ENCODE assay signal across 9 cellular contexts in the genomic region with DNA sequence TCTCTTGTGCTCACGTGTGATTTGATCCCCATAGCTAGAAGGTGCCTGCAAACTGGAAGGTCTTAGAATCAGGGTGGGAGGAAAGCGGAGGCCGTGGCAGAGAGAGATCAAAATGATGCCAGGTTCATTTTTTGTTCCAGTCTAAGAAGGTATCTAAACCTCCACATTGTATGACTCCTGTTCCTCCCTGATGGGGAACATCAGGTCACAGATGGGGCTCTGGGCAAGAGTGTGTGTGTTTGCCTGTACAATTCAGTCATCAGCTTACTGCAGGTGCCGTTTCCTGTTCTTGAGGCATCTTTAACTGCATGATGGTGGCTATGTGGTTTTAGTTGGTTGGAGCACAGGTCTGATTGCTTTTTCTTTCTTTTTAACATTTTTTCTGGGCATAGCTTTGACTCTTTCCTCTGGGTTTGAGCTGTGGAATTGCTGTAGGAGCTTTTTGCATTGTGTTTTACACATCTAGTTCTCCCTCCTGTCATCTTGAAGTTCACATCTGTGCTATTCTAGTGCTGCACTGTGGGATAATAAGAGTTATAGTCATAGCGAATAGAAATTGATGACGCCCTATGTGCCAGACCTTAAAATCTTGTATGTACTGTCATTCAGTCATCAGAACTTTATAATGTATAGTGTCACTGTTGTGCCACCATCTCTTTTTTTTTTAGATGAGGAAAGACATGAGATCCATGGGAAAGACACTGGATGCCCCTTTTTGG. TPM values are rescaled to one million over a fixed set of nuclear protein-coding genes. Genes with fewer than 3 reads are reported as not detected.
DNase-seq lines count a peak whose midpoint lies in the region; ATAC-seq and TF ChIP-seq lines count a peak whose summit lies in the region.
"Had no signal": no experiment of that assay in that cellular context is flagged by ENCODE, and none has a peak within 500 bp of the region (broad histone marks: within the 10 kb centered on the region; RNA-seq: fewer than 3 reads in every experiment).

No MANE protein-coding gene starts in this region.

- no peak overlapping the region for H2BK20ac ChIP-seq in H9 (ENCODE audit: low read depth, low read length, poor library complexity, severe bottlenecking)

- intact Hi-C loops in adrenal gland (cut with DNase I), result no loop called here

- H3K4me3 ChIP-seq in adrenal gland, result no peak overlapping the region

- H4K5ac ChIP-seq in H9 (ENCODE audit: insufficient read length, low read depth, low read length), result no peak overlapping the region

- H3K79me1 ChIP-seq in H9 (ENCODE audit: insufficient read depth, low read depth, low read length, poor library complexity, severe bottlenecking), result no peaks in the 10 kb centered on the region

- no peak overlapping the region for H3K9ac ChIP-seq in H9 (ENCODE audit: extremely low read depth, insufficient read length, low read length)
- H3K9ac ChIP-seq: parathyroid adenoma had no signal

- no peak overlapping the region for H4K8ac ChIP-seq in H9 (replicated peaks; ENCODE audit: insufficient read length, low read depth, low read length)

- H2BK5ac ChIP-seq in H9 (ENCODE audit: insufficient read length, low read length), result no peak overlapping the region

- H3K56ac ChIP-seq in H9 (ENCODE audit: insufficient read length, low read depth, low read length), result no peak overlapping the region

- H3K36me3 ChIP-seq in adrenal gland (replicated peaks in 1 of 2), result no peaks in the 10 kb centered on the region

- no CpG with 5 or more reads among the region's 6 CpGs for WGBS in H9 (ENCODE audit: extremely low coverage, insufficient read length, low lambda C conversion rate)
- 84 to 91% (median 86%) methylated on average over 6 of the region's 6 CpGs for WGBS in adrenal gland, 4 donors

- no peak overlapping the region for H3K27ac Mint-ChIP-seq in H9

- H3K23ac ChIP-seq in H9 (ENCODE audit: insufficient read length, low read depth, low read length), result no peak overlapping the region

- no peak overlapping the region for H4K91ac ChIP-seq in H9 (ENCODE audit: insufficient read length, low read depth, low read length)

- H2AK5ac ChIP-seq in H9 (ENCODE audit: insufficient read length, low read length), result no peak overlapping the region

- H2BK12ac ChIP-seq in H9 (ENCODE audit: insufficient read length, low read depth, low read length), result no peak overlapping the region

- ATAC-seq in HG03280 (IDR thresholded peaks at IDR 0.05; ENCODE audit: unreplicated experiment), result peak; percentile 71
- peak; percentile 73 for ATAC-seq in stimulated activated naive CD8-positive, alpha-beta T cell treated with anti-CD3 and anti-CD28 coated beads, Interleukin-15, Interleukin-2, amounts not matched to agents 100 U/mL and 50 U/mL, for 24 hours

- no peak overlapping the region for H2BK120ac ChIP-seq in H9 (ENCODE audit: low read depth, low read length, poor library complexity, severe bottlenecking)

- no peak overlapping the region for H3T11ph ChIP-seq in H9 (ENCODE audit: low read length)

- TF ChIP-seq CTCF in H9 (conservative IDR thresholded peaks at IDR 0.05), result no peak
- no peak for TF ChIP-seq CTCF in adrenal gland (IDR thresholded peaks at IDR 0.05)

- H3K4me1 Mint-ChIP-seq in H9, result peaks cover 13 to 19% of the 10 kb centered on the region in 2 experiments

- H2BK15ac ChIP-seq in H9 (ENCODE audit: low read depth, low read length), result no peak overlapping the region

- H3K9me3 ChIP-seq in H9 (ENCODE audit: control insufficient read depth, low read depth, low read length) (no peaks in the 10 kb centered on the region), adrenal gland (replicated peaks in 1 of 3) (no peaks in the 10 kb centered on the region)

- H3K14ac ChIP-seq in H9 (ENCODE audit: insufficient read depth, low read length), result no peak overlapping the region

- H3K4me2 ChIP-seq in H9 (ENCODE audit: insufficient read depth, insufficient read length, low read length), result no peak overlapping the region

- no peaks in the 10 kb centered on the region for H3K23me2 ChIP-seq in H9 (ENCODE audit: insufficient read length, low read depth, low read length, poor library complexity, severe bottlenecking)

- H3K4ac ChIP-seq in H9 (ENCODE audit: low read depth, low read length), result no peak overlapping the region

- H3K79me2 ChIP-seq in H9 (ENCODE audit: insufficient read depth, low read length), result peaks cover 3% of the 10 kb centered on the region; the same call in 1 of the 2 replicates
- H3K79me2 ChIP-seq: parathyroid adenoma had no signal

- no peaks in the 10 kb centered on the region for H3K27me3 Mint-ChIP-seq in H9 (ENCODE audit: low read depth)

- no peaks in the 10 kb centered on the region for H3K9me3 Mint-ChIP-seq in H9

- H3K27ac ChIP-seq in H9 (ENCODE audit: insufficient read length, low read depth, low read length), result no peak overlapping the region
- no peak overlapping the region for H3K27ac ChIP-seq in adrenal gland
- H3K27ac ChIP-seq: parathyroid adenoma had no signal

- no peak for TF ChIP-seq POLR2A in adrenal gland (IDR thresholded peaks at IDR 0.05)

- no peaks in the 10 kb centered on the region for H4K20me1 ChIP-seq in H9 (ENCODE audit: control insufficient read depth, insufficient read depth, insufficient read length)

- no peaks in the 10 kb centered on the region for H3K4me1 ChIP-seq in H9 (ENCODE audit: insufficient read depth, low read length)
- H3K4me1 ChIP-seq in adrenal gland (replicated peaks in 1 of 2), result peaks cover 0 to 27% of the 10 kb centered on the region in 2 donors
- H3K4me1 ChIP-seq: parathyroid adenoma had no signal

- no peak overlapping the region for H3K18ac ChIP-seq in H9 (ENCODE audit: insufficient read length, low read depth, low read length)

- peak; percentile 30 for DNase-seq in NK-92 treated with Interleukin-12 subunit alpha and Interleukin-12 subunit beta, amount 100 ng/mL, for 24 hours (lab: John Stamatoyannopoulos, UW)
- DNase-seq in NK-92 (lab: John Stamatoyannopoulos, UW; ENCODE audit: unreplicated experiment) (no peak), activated T-cell treated with anti-CD3 and anti-CD28 coated beads for 24 hours (ENCODE audit: low read depth) (peak; percentile 26), NCI-H2107 treated with DMSO at 0.1 percent for 48 hours (lab: John Stamatoyannopoulos, UW; ENCODE audit: unreplicated experiment) (no peak), H9 (no peak), adrenal gland (no peak)
- DNase-seq in stimulated activated naive CD8-positive, alpha-beta T cell treated with anti-CD3 and anti-CD28 coated beads, Interleukin-15, Interleukin-2, amounts not matched to agents 100 U/mL and 50 U/mL, for 24 hours, result peak; percentile 45

- H3K27me3 ChIP-seq in H9 (ENCODE audit: insufficient read depth, low read length), result no peaks in the 10 kb centered on the region
- H3K27me3 ChIP-seq in adrenal gland, result no peaks in the 10 kb centered on the region

- no peak overlapping the region for H3K4me3 Mint-ChIP-seq in H9

- no peak overlapping the region for H2AFZ ChIP-seq in H9 (ENCODE audit: low read length)
- H2AFZ ChIP-seq: parathyroid adenoma had no signal

- H3K36me3 Mint-ChIP-seq in H9 (ENCODE audit: insufficient read depth in 1 of 3, low read depth in 3 of 3), result no peaks in the 10 kb centered on the region

RNA-seq across cellular contexts. Expression of gene ARHGAP26, which starts 30.8 kb away (rescaled TPM):
- 13.8 and 15.2 TPM in 2 replicates for total RNA-seq in H9 (2021)
- 10 to 100 TPM in 7 of 8 donors, 1 to 10 TPM in 1; 3.0 to 18.6 (median 11.7) TPM for total RNA-seq in adrenal gland
- polyA plus RNA-seq in adrenal gland, result 1 to 10 TPM; 3.2 to 5.8 (median 5.8) TPM

Comparison
In these comparisons a context has a peak if more than half of its experiments do, and no peak if none do; other contexts are left out.
1. DNase-seq: peak in NK-92 treated with Interleukin-12 subunit alpha and Interleukin-12 subunit beta, amount 100 ng/mL, for 24 hours (single experiment), activated T-cell treated with anti-CD3 and anti-CD28 coated beads for 24 hours (single experiment) and stimulated activated naive CD8-positive, alpha-beta T cell treated with anti-CD3 and anti-CD28 coated beads, Interleukin-15, Interleukin-2, amounts not matched to agents 100 U/mL and 50 U/mL, for 24 hours (single experiment); none in NK-92 (single experiment), NCI-H2107 treated with DMSO at 0.1 percent for 48 hours (single experiment), H9 (single experiment) and adrenal gland (0 of 7).